Comparison of ENCODE assay signal across 9 cellular contexts in genomic region chr10:14184841-14185500, GRCh38.
A peak's percentile ranks its signal among the peaks of the same experiment; 100 is the strongest.
DNase-seq lines count a peak whose midpoint lies in the region; ATAC-seq and TF ChIP-seq lines count a peak whose summit lies in the region.
"Had no signal": no experiment of that assay in that cellular context is flagged by ENCODE, and none has a peak within 500 bp of the region (broad histone marks: within the 10 kb centered on the region; RNA-seq: fewer than 3 reads in every experiment).

No MANE protein-coding gene starts in this region.

- no peak for TF ChIP-seq CTCF in DOHH2 (IDR thresholded peaks at IDR 0.05; ENCODE audit: low read depth, low read length, poor library complexity, severe bottlenecking)

- peak; percentile 64 for ATAC-seq in GM21367 (IDR thresholded peaks at IDR 0.05; ENCODE audit: unreplicated experiment)
- ATAC-seq in HG03565 (IDR thresholded peaks at IDR 0.05; ENCODE audit: unreplicated experiment) = peak; percentile 50

- peaks cover 59% of the 10 kb centered on the region for H3K27me3 Mint-ChIP-seq in T-helper 2 cell treated with Interferon-gamma antibody and Interleukin-4, amounts not matched to agents 5 μg/mL and 100 μg/mL, for 36 hours (ENCODE audit: low read depth)

- in situ Hi-C loops in ACHN (cut with HindIII; ENCODE audit: low pct_ligation_motif_present, low pct_unique_long_range_greater_than_20kb, low sequenced_read_pairs) = loop anchor here (25.0 kb wide), 1 partner anchor 302 kb away; no protein-coding TSS in a partner anchor

- no peaks in the 10 kb centered on the region for H3K36me3 ChIP-seq in DOHH2 (ENCODE audit: control insufficient read depth, low read length)

- peaks cover 30% of the 10 kb centered on the region for H3K4me1 ChIP-seq in DOHH2 (ENCODE audit: control insufficient read depth, low read length)

- no peaks in the 10 kb centered on the region for H3K36me3 Mint-ChIP-seq in T-helper 2 cell treated with Interferon-gamma antibody and Interleukin-4, amounts not matched to agents 5 μg/mL and 100 μg/mL, for 36 hours (ENCODE audit: low read depth)

- peak overlapping the region; percentile 54 for H3K4me3 ChIP-seq in DOHH2 (ENCODE audit: low read length)

- no peaks in the 10 kb centered on the region for H3K79me2 ChIP-seq in DOHH2 (ENCODE audit: control insufficient read depth, low read length)

- H3F3A ChIP-seq in DOHH2 (ENCODE audit: control insufficient read depth, insufficient read depth) = peaks cover 8% of the 10 kb centered on the region

- DNase-seq in T-helper 2 cell treated with Interferon-gamma antibody and Interleukin-4, amounts not matched to agents 5 μg/mL and 100 μg/mL, for 36 hours (ENCODE audit: low spot score) = peak; percentile 47
- DNase-seq in epithelial cell of prostate (ENCODE audit: low read depth, low spot score) = peak; percentile 59
- DNase-seq in stimulated activated naive CD4-positive, alpha-beta T cell treated with Interleukin-2 at 50 U/mL for 16 hours (lab: John Stamatoyannopoulos, UW) = peak; percentile 43
- DNase-seq in ACHN = no peak
- DNase-seq in NCI-H2029 (lab: John Stamatoyannopoulos, UW) = no peak

- H3K4me1 Mint-ChIP-seq in T-helper 2 cell treated with Interferon-gamma antibody and Interleukin-4, amounts not matched to agents 5 μg/mL and 100 μg/mL, for 36 hours (ENCODE audit: low read depth) = peaks cover 19% of the 10 kb centered on the region

- peak overlapping the region; percentile 77 for H3K4me2 ChIP-seq in DOHH2 (ENCODE audit: low read length)

- no peaks in the 10 kb centered on the region for H3K9me3 ChIP-seq in DOHH2 (ENCODE audit: control insufficient read depth, insufficient read depth, low read length)

- H3K27ac Mint-ChIP-seq in T-helper 2 cell treated with Interferon-gamma antibody and Interleukin-4, amounts not matched to agents 5 μg/mL and 100 μg/mL, for 36 hours = peak overlapping the region; percentile 95

- H3K27ac ChIP-seq in DOHH2 (ENCODE audit: low read depth, low read length) (peak overlapping the region; percentile 86), epithelial cell of prostate (peak overlapping the region; percentile 86)
- H3K27ac ChIP-seq: HL-60 had no signal

- no peaks in the 10 kb centered on the region for H4K20me1 ChIP-seq in DOHH2 (ENCODE audit: control insufficient read depth, insufficient read depth, low read depth, low read length)

- peaks cover 29% of the 10 kb centered on the region for H3K27me3 ChIP-seq in DOHH2 (ENCODE audit: control insufficient read depth, low read length)

- no peaks in the 10 kb centered on the region for H3K9me3 Mint-ChIP-seq in T-helper 2 cell treated with Interferon-gamma antibody and Interleukin-4, amounts not matched to agents 5 μg/mL and 100 μg/mL, for 36 hours

- H3K4me3 Mint-ChIP-seq in T-helper 2 cell treated with Interferon-gamma antibody and Interleukin-4, amounts not matched to agents 5 μg/mL and 100 μg/mL, for 36 hours = peak overlapping the region; percentile 70

- no peaks in the 10 kb centered on the region for H3K9me2 ChIP-seq in DOHH2 (replicated peaks; ENCODE audit: control insufficient read depth, low read length)

Comparison
In these comparisons a context has a peak if more than half of its experiments do, and no peak if none do; other contexts are left out.
1. DNase-seq: peak in T-helper 2 cell treated with Interferon-gamma antibody and Interleukin-4, amounts not matched to agents 5 μg/mL and 100 μg/mL, for 36 hours (single experiment), epithelial cell of prostate (single experiment) and stimulated activated naive CD4-positive, alpha-beta T cell treated with Interleukin-2 at 50 U/mL for 16 hours (single experiment); none in ACHN (single experiment) and NCI-H2029 (single experiment).